Comparison of ENCODE assay signal across 8 cellular contexts in the genomic region with DNA sequence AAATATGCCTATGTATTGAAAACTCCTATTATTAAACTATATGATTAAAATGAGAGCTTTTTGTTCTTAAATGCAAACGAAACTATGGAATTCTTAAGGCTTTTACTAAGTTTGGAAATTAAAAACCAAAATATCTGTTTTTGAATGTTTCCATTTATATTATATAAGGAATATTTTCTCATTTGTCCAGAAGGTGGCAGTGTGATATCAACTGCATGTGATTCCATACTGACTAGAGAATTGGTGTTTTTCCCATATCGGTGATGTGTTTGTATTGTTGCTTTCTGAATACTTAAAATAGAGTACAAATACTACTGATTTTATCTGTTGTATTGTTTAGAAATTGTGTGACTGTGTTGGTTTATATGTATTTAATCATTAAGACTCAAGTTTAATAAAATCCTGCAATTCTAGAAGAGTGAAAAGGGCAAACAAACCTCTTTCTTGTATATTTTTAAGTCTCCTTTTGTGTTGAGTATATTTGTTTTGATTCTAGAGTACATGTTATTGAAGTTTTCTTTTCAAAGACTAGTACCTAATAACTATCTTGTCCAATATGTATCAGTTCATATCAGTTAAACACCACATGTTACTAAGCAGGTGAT.
DNase-seq lines count a peak whose midpoint lies in the region; ATAC-seq and TF ChIP-seq lines count a peak whose summit lies in the region.

No MANE protein-coding gene starts in this region.

- peaks cover 2% of the 10 kb centered on the region for H3K9me3 Mint-ChIP-seq in chondrocyte (ENCODE audit: low read depth)

- H3K9me3 ChIP-seq in heart left ventricle: no peaks in the 10 kb centered on the region

- no peak overlapping the region for H3K27ac ChIP-seq in heart left ventricle

- TF ChIP-seq CTCF in heart left ventricle (IDR thresholded peaks at IDR 0.05): peak; percentile 51 to 80 (median 65)
- TF ChIP-seq CTCF in chondrocyte (IDR thresholded peaks at IDR 0.05): peak; percentile 96

- DNase-seq in heart left ventricle: no peak
- DNase-seq in left cardiac atrium: no peak
- peak; percentile 63 to 90 for DNase-seq in NCI-H526 (lab: John Stamatoyannopoulos, UW)
- no peak for DNase-seq in chondrocyte (ENCODE audit: low spot score)
- peak; percentile 50 for DNase-seq in midbrain (lab: John Stamatoyannopoulos, UW)

- WGBS in heart left ventricle, 4 donors: 4 to 11% (median 5%) methylated on average over 2 of the region's 2 CpGs

- no peak overlapping the region for H3K4me3 Mint-ChIP-seq in chondrocyte (ENCODE audit: unreplicated experiment)

- peaks cover 10% of the 10 kb centered on the region for H3K4me1 Mint-ChIP-seq in chondrocyte (ENCODE audit: low read depth)

- H3K27ac Mint-ChIP-seq in chondrocyte (ENCODE audit: unreplicated experiment): no peak overlapping the region

- H3K4me3 ChIP-seq in heart left ventricle: no peak overlapping the region

- H3K36me3 ChIP-seq in heart left ventricle: no peaks in the 10 kb centered on the region

- intact Hi-C loops in heart left ventricle (cut with DNase I) (loop anchor here (2.0 to 10.0 kb wide), 6 partner anchors 259 to 1591 kb away; no protein-coding TSS in a partner anchor), left cardiac atrium (cut with DNase I) (loop anchor here in 1 of 2 donors (5.0 to 10.0 kb wide), 2 partner anchors 311 to 1589 kb away; no protein-coding TSS in a partner anchor)

- no peaks in the 10 kb centered on the region for H3K27me3 ChIP-seq in heart left ventricle

- no peak for TF ChIP-seq POLR2A in heart left ventricle (IDR thresholded peaks at IDR 0.05)

- H3K36me3 Mint-ChIP-seq in chondrocyte (ENCODE audit: low read depth): no peaks in the 10 kb centered on the region

- no peaks in the 10 kb centered on the region for H3K27me3 Mint-ChIP-seq in chondrocyte (ENCODE audit: low read depth)

- ATAC-seq in heart left ventricle: no peak
- ATAC-seq in left cardiac atrium: no peak
- peak; percentile 69 for ATAC-seq in HG02884 (IDR thresholded peaks at IDR 0.05; ENCODE audit: unreplicated experiment)
- ATAC-seq in HG03280 (IDR thresholded peaks at IDR 0.05; ENCODE audit: unreplicated experiment): no peak
- ATAC-seq in GM21528 (IDR thresholded peaks at IDR 0.05; ENCODE audit: low FRiP score, unreplicated experiment): no peak

- H3K4me1 ChIP-seq in heart left ventricle: peaks cover 0 to 5% (median 0%) of the 10 kb centered on the region in 12 donors

Comparison
In these comparisons a context has a peak if more than half of its experiments do, and no peak if none do; other contexts are left out.
1. DNase-seq: peak in NCI-H526 (2 of 2) and midbrain (single experiment); none in heart left ventricle (0 of 5), left cardiac atrium (single experiment) and chondrocyte (single experiment).